In genomic region chr17:81683584-81684441, GRCh38 we compare ENCODE assay signal across 8 cellular contexts. TPM values are rescaled to one million over a fixed set of nuclear protein-coding genes. Genes with fewer than 3 reads are reported as not detected.
DNase-seq lines count a peak whose midpoint lies in the region; ATAC-seq and TF ChIP-seq lines count a peak whose summit lies in the region.

TSS of gene ARL16 (minus strand) at chr17:81683797. CDS start at chr17:81683753, 44 bp downstream.
TSS of gene HGS (plus strand) at chr17:81684011. CDS start at chr17:81684067, 56 bp downstream.

- peak; percentile 79 for ATAC-seq in GM21717 (IDR thresholded peaks at IDR 0.05; ENCODE audit: unreplicated experiment)

- no peaks in the 10 kb centered on the region for H3K9me3 Mint-ChIP-seq in activated T-cell treated with anti-CD3 and anti-CD28 coated beads, Interleukin-2, amount 50 U/mL, for 24 hours

- H3K4me3 Mint-ChIP-seq in activated T-cell treated with anti-CD3 and anti-CD28 coated beads, Interleukin-2, amount 50 U/mL, for 24 hours, result peak within 1 kb of the TSS; percentile 93

- in situ Hi-C loops in KBM-7 (cut with MboI; ENCODE audit: low pct_unique_long_range_greater_than_20kb, low sequenced_read_pairs), result no loop called here

- peak within 1 kb of the TSS; percentile 96 for H3K27ac Mint-ChIP-seq in activated T-cell treated with anti-CD3 and anti-CD28 coated beads, Interleukin-2, amount 50 U/mL, for 24 hours

- peaks cover 78% of the 10 kb centered on the region for H3K36me3 Mint-ChIP-seq in activated T-cell treated with anti-CD3 and anti-CD28 coated beads, Interleukin-2, amount 50 U/mL, for 24 hours (ENCODE audit: low read depth)

- DNase-seq in DMS153 treated with DMSO at 0.1 percent for 48 hours (lab: John Stamatoyannopoulos, UW; ENCODE audit: unreplicated experiment), result peak; percentile 98
- DNase-seq in KBM-7, result peak; percentile 99
- DNase-seq in activated T-cell treated with anti-CD3 and anti-CD28 coated beads, Interleukin-2, amount 50 U/mL, for 24 hours, result peak; percentile 98
- DNase-seq in epithelial cell of proximal tubule (ENCODE audit: low read depth), result peak; percentile 91
- peak; percentile 99 for DNase-seq in mucosa of gallbladder (ENCODE audit: low spot score)
- DNase-seq in stimulated activated CD8-positive, alpha-beta memory T cell treated with anti-CD3 and anti-CD28 coated beads, Interleukin-4, amount 100 ng/mL, for 4 hours (ENCODE audit: low read depth in 2 of 2, low spot score in 1 of 2), result peak; percentile 92 to 95

- H3K27me3 Mint-ChIP-seq in activated T-cell treated with anti-CD3 and anti-CD28 coated beads, Interleukin-2, amount 50 U/mL, for 24 hours, result no peaks in the 10 kb centered on the region

- peaks cover 48% of the 10 kb centered on the region for H3K4me1 Mint-ChIP-seq in activated T-cell treated with anti-CD3 and anti-CD28 coated beads, Interleukin-2, amount 50 U/mL, for 24 hours (ENCODE audit: low read depth)

- peak within 1 kb of the TSS; percentile 96 for H3K4me3 ChIP-seq in epithelial cell of proximal tubule (ENCODE audit: low read depth, low read length)

- no peak for TF ChIP-seq CTCF in epithelial cell of proximal tubule (conservative IDR thresholded peaks at IDR 0.05; ENCODE audit: low read depth, low read length)

TF ChIP-seq in PFSK-1, 5 proteins besides CTCF, POLR2A, EP300 and RAD21:
- TF ChIP-seq SIN3A (IDR thresholded peaks at IDR 0.05; ENCODE audit: borderline replicate concordance, insufficient read depth, low read length), result no peak
- TF ChIP-seq FOXP2 (optimal IDR thresholded peaks at IDR 0.05; ENCODE audit: borderline replicate concordance, extremely low read depth, extremely low read length, insufficient read depth), result peak; percentile 75
- TF ChIP-seq REST (IDR thresholded peaks at IDR 0.05; ENCODE audit: insufficient read depth in 1 of 2, low read depth in 2 of 2, low read length in 2 of 2), result no peak; a peak in 1 of 4 replicates
- TF ChIP-seq TAF1 (IDR thresholded peaks at IDR 0.05; ENCODE audit: borderline replicate concordance, insufficient read depth, low read length), result peak; percentile 49; the same call in 1 of the 2 replicates
- TF ChIP-seq POLR2AphosphoS5 (IDR thresholded peaks at IDR 0.05; ENCODE audit: low read depth, low read length), result peak; percentile 36; the same call in 1 of the 2 replicates

RNA-seq across cellular contexts. Expression of gene ARL16, which starts in this region (rescaled TPM):
- polyA plus RNA-seq in PFSK-1 (2012; ENCODE audit: insufficient read length, low read depth), result 52.5 TPM
- total RNA-seq in epithelial cell of proximal tubule, result 43.5 and 59.0 TPM in 2 replicates
- 37.6 TPM for total RNA-seq in mucosa of gallbladder

RNA-seq across cellular contexts. Expression of gene HGS, which starts in this region (rescaled TPM):
- polyA plus RNA-seq in PFSK-1 (2012; ENCODE audit: insufficient read length, low read depth), result 410 TPM
- total RNA-seq in epithelial cell of proximal tubule (122 and 144 TPM in 2 replicates), mucosa of gallbladder (137 TPM)

Comparison
In these comparisons a context has a peak if more than half of its experiments do, and no peak if none do; other contexts are left out.
1. Peak in every context shown above with its lines: DNase-seq, ATAC-seq and H3K4me3 ChIP-seq.